ENCODE assay signal across 19 cellular contexts in genomic region chrX:122868626-122869025, GRCh38.
DNase-seq lines count a peak whose midpoint lies in the region; ATAC-seq, FAIRE-seq and TF ChIP-seq lines count a peak whose summit lies in the region.
"Had no signal": no experiment of that assay in that cellular context is flagged by ENCODE, and none has a peak within 500 bp of the region (broad histone marks: within the 10 kb centered on the region; RNA-seq: fewer than 3 reads in every experiment).

No MANE protein-coding gene starts in this region.

- no peaks in the 10 kb centered on the region for H4K20me1 ChIP-seq in astrocyte (ENCODE audit: insufficient read depth, low read length)

- H3K9me3 ChIP-seq in astrocyte (ENCODE audit: insufficient read depth, low read depth, low read length) (no peaks in the 10 kb centered on the region), mesenchymal stem cell (ENCODE audit: control insufficient read depth, low read length) (no peaks in the 10 kb centered on the region), testis (no peaks in the 10 kb centered on the region)
- H3K9me3 ChIP-seq: Peyer's patch had no signal

- H3K4me3 ChIP-seq in astrocyte (ENCODE audit: insufficient read depth, low read depth, low read length) (no peak overlapping the region), mesenchymal stem cell (ENCODE audit: insufficient read depth in 1 of 2, low read depth in 1 of 2, low read length in 2 of 2) (no peak overlapping the region), testis (no peak overlapping the region)
- H3K4me3 ChIP-seq: Peyer's patch had no signal

- H3K27ac Mint-ChIP-seq in astrocyte (ENCODE audit: unreplicated experiment), result peak overlapping the region; percentile 95
- no peak overlapping the region for H3K27ac Mint-ChIP-seq in activated T-helper 17 cell treated with anti-CD3 and anti-CD28 coated beads, Interleukin-2, amount 50 U/mL, for 72 hours
- H3K27ac Mint-ChIP-seq: CD4-positive, CD25-positive, alpha-beta regulatory T cell had no signal

- H3K36me3 Mint-ChIP-seq in astrocyte (ENCODE audit: low read depth, unreplicated experiment), result no peaks in the 10 kb centered on the region
- H3K36me3 Mint-ChIP-seq in activated T-helper 17 cell treated with anti-CD3 and anti-CD28 coated beads, Interleukin-2, amount 50 U/mL, for 72 hours (ENCODE audit: low read depth), result no peaks in the 10 kb centered on the region
- H3K36me3 Mint-ChIP-seq: CD4-positive, CD25-positive, alpha-beta regulatory T cell had no signal

- no peak overlapping the region for H3K4me2 ChIP-seq in astrocyte (ENCODE audit: low read length)
- H3K4me2 ChIP-seq in mesenchymal stem cell (ENCODE audit: low read length, poor library complexity, severe bottlenecking), result no peak overlapping the region

- H4K8ac ChIP-seq in mesenchymal stem cell (ENCODE audit: low read length), result no peak overlapping the region

- H2BK15ac ChIP-seq in mesenchymal stem cell (ENCODE audit: low read depth, poor library complexity, severe bottlenecking), result no peak overlapping the region

- DNase-seq in EL, result peak; percentile 1
- DNase-seq in astrocyte (ENCODE audit: low read depth), result peak; percentile 30
- DNase-seq in mesenchymal stem cell, result peak; percentile 0
- DNase-seq in testis, result peak; percentile 11
- DNase-seq in kidney glomerular epithelial cell (lab: John Stamatoyannopoulos, UW), result no peak
- DNase-seq in stimulated activated CD4-positive, alpha-beta T cell treated with anti-CD3 and anti-CD28 coated beads, Interleukin-2, amount 100 ng/mL, for 24 hours, result no peak
- DNase-seq: AML-193; CD4-positive, CD25-positive, alpha-beta regulatory T cell; DMS79; GDM1; H9; Karpas-422; MV-4-11; NCI-H1417 treated with DMSO at 0.1 percent for 48 hours; NCI-H2029 treated with DMSO at 0.1 percent for 48 hours; NCI-H510A; Peyer's patch; SHP77 had no signal

- FAIRE-seq in astrocyte (lab: Jason Lieb, UNC), result peak; percentile 90

- peaks cover 20% of the 10 kb centered on the region for H3K4me1 Mint-ChIP-seq in astrocyte (ENCODE audit: low read depth, unreplicated experiment)
- H3K4me1 Mint-ChIP-seq in activated T-helper 17 cell treated with anti-CD3 and anti-CD28 coated beads, Interleukin-2, amount 50 U/mL, for 72 hours, result no peaks in the 10 kb centered on the region
- H3K4me1 Mint-ChIP-seq: CD4-positive, CD25-positive, alpha-beta regulatory T cell had no signal

- H3K23ac ChIP-seq in mesenchymal stem cell (ENCODE audit: low read length in 2 of 2), result no peak overlapping the region

- no peak for ATAC-seq in activated T-helper 17 cell treated with anti-CD3 and anti-CD28 coated beads, Interleukin-2, amount 50 U/mL, for 72 hours (replicated peaks)

- H3K4me1 ChIP-seq in astrocyte (ENCODE audit: insufficient read depth, low read length) (peaks cover 6% of the 10 kb centered on the region), mesenchymal stem cell (ENCODE audit: control insufficient read depth, insufficient read depth, low read depth, low read length) (no peaks in the 10 kb centered on the region), testis (no peaks in the 10 kb centered on the region)
- H3K4me1 ChIP-seq: Peyer's patch had no signal

- 48% methylated on average over 1 of the region's 1 CpG for WGBS in mesenchymal stem cell
- WGBS in testis, 2 donors, result 44 to 50% methylated on average over 1 of the region's 1 CpG

- H3K27me3 Mint-ChIP-seq in astrocyte (ENCODE audit: low read depth, unreplicated experiment), result no peaks in the 10 kb centered on the region
- no peaks in the 10 kb centered on the region for H3K27me3 Mint-ChIP-seq in activated T-helper 17 cell treated with anti-CD3 and anti-CD28 coated beads, Interleukin-2, amount 50 U/mL, for 72 hours
- H3K27me3 Mint-ChIP-seq: CD4-positive, CD25-positive, alpha-beta regulatory T cell had no signal

- no peak overlapping the region for H3K14ac ChIP-seq in mesenchymal stem cell (ENCODE audit: low read length in 2 of 2)

- H2BK120ac ChIP-seq in mesenchymal stem cell (ENCODE audit: low read depth, low read length), result no peak overlapping the region

- no peaks in the 10 kb centered on the region for H3K79me1 ChIP-seq in mesenchymal stem cell (replicated peaks; ENCODE audit: low read length, poor library complexity, severe bottlenecking)

- H2BK12ac ChIP-seq in mesenchymal stem cell (ENCODE audit: low read length in 2 of 2), result no peak overlapping the region

- no peak overlapping the region for H3K18ac ChIP-seq in mesenchymal stem cell (ENCODE audit: low read depth in 1 of 2, low read length in 2 of 2)

- no peak overlapping the region for H3K9ac ChIP-seq in astrocyte (ENCODE audit: low read length)
- H3K9ac ChIP-seq in mesenchymal stem cell (ENCODE audit: low read length), result no peak overlapping the region

- no peak overlapping the region for H3K4me3 Mint-ChIP-seq in astrocyte (ENCODE audit: unreplicated experiment)
- no peak overlapping the region for H3K4me3 Mint-ChIP-seq in activated T-helper 17 cell treated with anti-CD3 and anti-CD28 coated beads, Interleukin-2, amount 50 U/mL, for 72 hours
- H3K4me3 Mint-ChIP-seq: CD4-positive, CD25-positive, alpha-beta regulatory T cell; H9 had no signal

- no peak for TF ChIP-seq POLR2A in testis (IDR thresholded peaks at IDR 0.05)

- H4K91ac ChIP-seq in mesenchymal stem cell (ENCODE audit: low read length), result no peak overlapping the region

- H3K79me2 ChIP-seq in astrocyte (ENCODE audit: insufficient read depth, low read length), result no peaks in the 10 kb centered on the region

- H2AK5ac ChIP-seq in mesenchymal stem cell (ENCODE audit: low read length, severe bottlenecking), result no peak overlapping the region

- H3K36me3 ChIP-seq in astrocyte (ENCODE audit: insufficient read depth, low read length) (no peaks in the 10 kb centered on the region), mesenchymal stem cell (ENCODE audit: control insufficient read depth in 1 of 2, insufficient read depth in 2 of 2, low read depth in 1 of 2, low read length in 2 of 2) (no peaks in the 10 kb centered on the region), testis (ENCODE audit: low read depth, missing control alignments) (no peaks in the 10 kb centered on the region)
- H3K36me3 ChIP-seq: Peyer's patch had no signal

- intact Hi-C loops in testis (cut with DNase I; ENCODE audit: low total_unique reads), result no loop called here

- H3K27me3 ChIP-seq in astrocyte (ENCODE audit: insufficient read depth, low read length), result no peaks in the 10 kb centered on the region
- H3K27me3 ChIP-seq in mesenchymal stem cell (ENCODE audit: control insufficient read depth in 1 of 2, insufficient read depth in 1 of 2, low read length in 2 of 2), result no peaks in the 10 kb centered on the region
- H3K27me3 ChIP-seq in testis, result no peaks in the 10 kb centered on the region
- H3K27me3 ChIP-seq: Peyer's patch had no signal

- H3K27ac ChIP-seq in astrocyte (ENCODE audit: low read depth, low read length), result peak overlapping the region; percentile 12
- no peak overlapping the region for H3K27ac ChIP-seq in mesenchymal stem cell (ENCODE audit: low read length, poor library complexity, severe bottlenecking)
- no peak overlapping the region for H3K27ac ChIP-seq in testis
- H3K27ac ChIP-seq: Peyer's patch had no signal

- H3K4ac ChIP-seq in mesenchymal stem cell (ENCODE audit: low read depth in 1 of 2, low read length in 2 of 2), result no peak overlapping the region

- H3K9me3 Mint-ChIP-seq in astrocyte (ENCODE audit: unreplicated experiment), result no peaks in the 10 kb centered on the region
- no peaks in the 10 kb centered on the region for H3K9me3 Mint-ChIP-seq in activated T-helper 17 cell treated with anti-CD3 and anti-CD28 coated beads, Interleukin-2, amount 50 U/mL, for 72 hours

- H2BK5ac ChIP-seq in mesenchymal stem cell (ENCODE audit: low read depth, low read length, poor library complexity, severe bottlenecking), result peak overlapping the region; percentile 19

- H2AFZ ChIP-seq in astrocyte (ENCODE audit: low read depth, low read length) (no peak overlapping the region), mesenchymal stem cell (ENCODE audit: low read depth, low read length) (no peak overlapping the region)

- TF ChIP-seq CTCF in astrocyte (IDR thresholded peaks at IDR 0.05; ENCODE audit: insufficient read depth, low read depth, low read length) (no peak), testis (IDR thresholded peaks at IDR 0.05) (no peak)

Comparison
In these comparisons a context has a peak if more than half of its experiments do, and no peak if none do; other contexts are left out.
1. DNase-seq: peak in EL (single experiment), astrocyte (single experiment), mesenchymal stem cell (single experiment) and testis (single experiment); none in kidney glomerular epithelial cell (single experiment) and stimulated activated CD4-positive, alpha-beta T cell treated with anti-CD3 and anti-CD28 coated beads, Interleukin-2, amount 100 ng/mL, for 24 hours (0 of 2).